ENCODE assay signal across 22 cellular contexts in the genomic region with DNA sequence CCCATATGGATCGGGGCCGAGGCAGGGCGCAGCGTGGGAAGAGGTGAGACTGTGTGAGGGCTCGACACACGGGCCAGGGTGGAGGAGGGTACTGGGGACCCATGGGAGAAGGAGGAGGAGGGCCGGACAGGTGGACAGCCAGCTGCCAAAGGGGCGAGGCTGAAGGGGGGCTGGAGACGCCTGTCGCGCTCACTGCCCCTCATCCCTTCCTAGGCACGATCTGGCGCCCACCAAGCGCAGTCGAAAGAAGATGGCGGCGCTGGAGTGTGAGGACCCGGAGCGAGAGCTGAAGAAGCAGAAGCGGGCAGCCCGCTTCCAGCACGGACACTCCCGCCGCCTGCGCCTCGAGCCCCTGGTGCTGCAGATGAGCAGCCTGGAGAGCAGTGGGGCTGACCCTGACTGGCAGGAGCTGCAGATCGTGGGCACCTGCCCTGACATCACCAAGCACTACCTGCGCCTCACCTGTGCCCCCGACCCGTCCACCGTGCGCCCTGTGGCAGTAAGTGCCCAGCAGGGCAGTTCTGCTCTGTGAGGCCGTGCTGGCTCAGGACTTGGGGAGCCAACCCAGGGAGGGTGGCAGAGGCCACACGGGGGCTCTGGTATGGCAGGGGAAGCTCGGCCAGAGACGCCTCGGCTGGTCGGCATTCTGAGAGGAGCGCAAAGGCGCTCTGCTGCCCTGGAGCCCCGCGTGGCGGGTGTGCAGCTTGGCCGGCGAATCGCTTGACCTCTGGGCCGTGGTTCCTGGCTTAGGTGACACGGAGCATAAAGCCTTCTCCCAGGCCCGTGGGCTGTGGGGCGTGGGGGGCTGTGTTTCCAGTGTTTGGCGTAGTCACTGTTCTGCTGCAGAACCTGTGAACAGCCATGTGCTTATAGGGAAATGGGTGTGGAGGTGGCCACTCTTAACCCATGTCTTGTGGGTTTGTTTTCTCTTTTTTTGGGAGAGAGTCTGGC. TPM values are rescaled to one million over a fixed set of nuclear protein-coding genes. Genes with fewer than 3 reads are reported as not detected.
"Had no signal": no experiment of that assay in that cellular context is flagged by ENCODE, and none has a peak within 500 bp of the region (broad histone marks: within the 10 kb centered on the region; RNA-seq: fewer than 3 reads in every experiment).

No MANE protein-coding gene starts in this region.

- H3K27ac ChIP-seq: dorsolateral prefrontal cortex, gastroesophageal sphincter, heart right ventricle, tibial artery, uterus had no signal

- H3K4me3 Mint-ChIP-seq: activated naive CD8-positive, alpha-beta T cell treated with anti-CD3 and anti-CD28 coated beads, Interleukin-2, amount 50 U/mL, for 24 hours; stimulated activated memory B cell treated with anti-CD40 and anti-IgM and Interleukin-4, amounts not matched to agents 10 μg/mL and 1 μg/mL and 100 μg/mL, for 72 hours had no signal

- DNase-seq: activated CD4-positive, alpha-beta T cell treated with anti-CD3 and anti-CD28 coated beads, Interleukin-2, amount 50 U/mL, for 4 hours; activated CD4-positive, CD25-positive, alpha-beta regulatory T cell treated with anti-CD3 and anti-CD28 coated beads, Interleukin-2, amount 50 U/mL, for 72 hours; activated naive CD4-positive, alpha-beta T cell treated with Interleukin-2 at 50 U/mL for 16 hours; activated naive CD8-positive, alpha-beta T cell treated with anti-CD3 and anti-CD28 coated beads, Interleukin-2, amount 50 U/mL, for 24 hours; activated T-cell treated with anti-CD3 and anti-CD28 coated beads for 4 hours; dorsolateral prefrontal cortex; heart right ventricle; islet precursor cell; mammary epithelial cell; naive thymus-derived CD4-positive, alpha-beta T cell; retina; stimulated activated CD4-positive, alpha-beta T cell treated with anti-CD3 and anti-CD28 coated beads, Interleukin-2, amount 100 ng/mL, for 48 hours; T-helper 1 cell; tibial artery; uterus had no signal

- H3K27me3 ChIP-seq: dorsolateral prefrontal cortex, gastroesophageal sphincter, heart right ventricle, tibial artery, uterus had no signal

- H3K9me3 ChIP-seq: gastroesophageal sphincter, heart right ventricle, mucosa of descending colon, tibial artery, uterus had no signal

- ATAC-seq: activated naive CD8-positive, alpha-beta T cell treated with anti-CD3 and anti-CD28 coated beads, Interleukin-2, amount 50 U/mL, for 24 hours; gastroesophageal sphincter; heart right ventricle; left lobe of liver; mucosa of descending colon; naive thymus-derived CD4-positive, alpha-beta T cell; stimulated activated memory B cell treated with anti-CD40 and anti-IgM and Interleukin-4, amounts not matched to agents 10 μg/mL and 1 μg/mL and 100 μg/mL, for 72 hours had no signal

- H3K27ac Mint-ChIP-seq: activated naive CD8-positive, alpha-beta T cell treated with anti-CD3 and anti-CD28 coated beads, Interleukin-2, amount 50 U/mL, for 24 hours; stimulated activated memory B cell treated with anti-CD40 and anti-IgM and Interleukin-4, amounts not matched to agents 10 μg/mL and 1 μg/mL and 100 μg/mL, for 72 hours had no signal

- H3K9me3 Mint-ChIP-seq: activated naive CD8-positive, alpha-beta T cell treated with anti-CD3 and anti-CD28 coated beads, Interleukin-2, amount 50 U/mL, for 24 hours; naive thymus-derived CD4-positive, alpha-beta T cell; stimulated activated memory B cell treated with anti-CD40 and anti-IgM and Interleukin-4, amounts not matched to agents 10 μg/mL and 1 μg/mL and 100 μg/mL, for 72 hours had no signal

- H3K4me1 ChIP-seq: uterus had no signal

- H3K27me3 Mint-ChIP-seq: activated naive CD8-positive, alpha-beta T cell treated with anti-CD3 and anti-CD28 coated beads, Interleukin-2, amount 50 U/mL, for 24 hours; naive thymus-derived CD4-positive, alpha-beta T cell; stimulated activated memory B cell treated with anti-CD40 and anti-IgM and Interleukin-4, amounts not matched to agents 10 μg/mL and 1 μg/mL and 100 μg/mL, for 72 hours had no signal

- H3K36me3 ChIP-seq: uterus had no signal

- H3K4me3 ChIP-seq: dorsolateral prefrontal cortex, gastroesophageal sphincter, heart right ventricle, mucosa of descending colon, tibial artery, uterus had no signal

RNA-seq across cellular contexts. Expression of a gene that starts 16.4 kb away (rescaled TPM):
- total RNA-seq: naive thymus-derived CD4-positive, alpha-beta T cell had no signal
- polyA plus RNA-seq: naive thymus-derived CD4-positive, alpha-beta T cell had no signal

RNA-seq across cellular contexts. Expression of a gene that starts 41.4 kb away (rescaled TPM):
- total RNA-seq: bronchial epithelial cell had no signal
- polyA plus RNA-seq: mammary epithelial cell had no signal

RNA-seq across cellular contexts. Expression of a gene that starts 45.9 kb away (rescaled TPM):
- total RNA-seq: bronchial epithelial cell, gastroesophageal sphincter, left lobe of liver, mammary epithelial cell, mucosa of descending colon, subcutaneous adipose tissue, uterus had no signal
- polyA plus RNA-seq: aorta, heart right ventricle, mammary epithelial cell had no signal
